In genomic region chr6:164749126-164749758, GRCh38 we compare ENCODE assay signal across 11 cellular contexts.
A peak's percentile ranks its signal among the peaks of the same experiment; 100 is the strongest.
DNase-seq lines count a peak whose midpoint lies in the region; ATAC-seq and TF ChIP-seq lines count a peak whose summit lies in the region.
"Had no signal": no experiment of that assay in that cellular context is flagged by ENCODE, and none has a peak within 500 bp of the region (broad histone marks: within the 10 kb centered on the region; RNA-seq: fewer than 3 reads in every experiment).

No MANE protein-coding gene starts in this region.

- intact Hi-C loops in posterior cingulate gyrus (cut with DNase I), result no loop called here

- ATAC-seq in GM18520 (IDR thresholded peaks at IDR 0.05; ENCODE audit: unreplicated experiment) (no peak), GM18519 (IDR thresholded peaks at IDR 0.05; ENCODE audit: low FRiP score, unreplicated experiment) (no peak)
- ATAC-seq: WTC11 had no signal

- peak; percentile 31 for DNase-seq in LHCN-M2 (ENCODE audit: low read depth)
- peak; percentile 75 for DNase-seq in NCI-H748 (lab: John Stamatoyannopoulos, UW; ENCODE audit: unreplicated experiment)
- peak; percentile 34 for DNase-seq in fibroblast of the aortic adventitia (ENCODE audit: low read depth)
- DNase-seq in posterior cingulate gyrus, result peak in 6 of 10 donors; percentile 7 to 90 (median 53)
- DNase-seq in GM19238 (ENCODE audit: insufficient read length, low spot score), result no peak
- DNase-seq in SW 1271 (lab: John Stamatoyannopoulos, UW), result no peak
- DNase-seq: activated effector memory CD4-positive, alpha-beta T cell treated with Interleukin-2 at 50 U/mL for 16 hours had no signal

- no peak for TF ChIP-seq CTCF in fibroblast of the aortic adventitia (IDR thresholded peaks at IDR 0.05; ENCODE audit: insufficient read depth, low read length)

- no peak overlapping the region for H3K4me3 ChIP-seq in fibroblast of the aortic adventitia (ENCODE audit: low read depth, low read length)
- H3K4me3 ChIP-seq: upper lobe of left lung had no signal

Comparison
In these comparisons a context has a peak if more than half of its experiments do, and no peak if none do; other contexts are left out.
1. DNase-seq: peak in LHCN-M2 (single experiment), NCI-H748 (single experiment), fibroblast of the aortic adventitia (single experiment) and posterior cingulate gyrus (6 of 10); none in GM19238 (single experiment) and SW 1271 (0 of 2).